Comparison of ENCODE assay signal across 19 cellular contexts in the genomic region with DNA sequence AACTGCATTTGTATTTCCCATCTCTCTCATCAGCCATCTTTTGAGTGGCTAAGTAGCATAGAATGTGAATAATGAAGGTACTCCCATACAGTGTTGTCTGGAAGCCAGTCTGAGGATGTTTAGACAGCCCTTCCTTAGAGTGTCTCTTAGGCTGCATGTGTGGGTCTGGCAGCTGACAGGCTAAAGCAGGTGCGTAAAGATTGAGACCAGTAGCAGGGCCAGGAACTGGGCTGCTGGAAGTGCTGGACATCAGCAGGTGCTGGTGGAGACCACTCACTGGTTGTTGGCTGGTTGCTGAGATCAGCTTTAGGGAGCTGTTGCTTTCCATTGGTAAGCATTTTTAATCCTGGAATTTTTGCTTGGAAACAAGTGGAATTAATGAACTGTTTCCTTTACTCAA.
A peak's percentile ranks its signal among the peaks of the same experiment; 100 is the strongest.
DNase-seq lines count a peak whose midpoint lies in the region; ATAC-seq and TF ChIP-seq lines count a peak whose summit lies in the region.
"Had no signal": no experiment of that assay in that cellular context is flagged by ENCODE, and none has a peak within 500 bp of the region (broad histone marks: within the 10 kb centered on the region; RNA-seq: fewer than 3 reads in every experiment).

No MANE protein-coding gene starts in this region.

- DNase-seq in NCI-H1092 treated with DMSO at 0.1 percent for 48 hours (lab: John Stamatoyannopoulos, UW) = peak; percentile 19
- no peak for DNase-seq in NCI-H1092 (lab: John Stamatoyannopoulos, UW)
- peak; percentile 79 for DNase-seq in LHCN-M2 (ENCODE audit: low read depth)
- DNase-seq in SHP77 treated with DMSO at 0.1 percent for 48 hours (lab: John Stamatoyannopoulos, UW) = peak; percentile 38
- DNase-seq in T-helper 17 cell = no peak
- DNase-seq in hippocampal formation (lab: John Stamatoyannopoulos, UW) = no peak
- DNase-seq: CD4-positive, alpha-beta memory T cell; DMS153; DMS79; GF-D8; GOT3; H7 had no signal

- no peaks in the 10 kb centered on the region for H3K9me3 ChIP-seq in neural cell (ENCODE audit: low read length)
- no peaks in the 10 kb centered on the region for H3K9me3 ChIP-seq in T-helper 17 cell (ENCODE audit: control insufficient read depth, low read length, poor library complexity, severe bottlenecking)
- H3K9me3 ChIP-seq in gastroesophageal sphincter = no peaks in the 10 kb centered on the region
- H3K9me3 ChIP-seq: A549, BLaER1 had no signal

- ATAC-seq in T-helper 17 cell (no peak), gastroesophageal sphincter (no peak)
- ATAC-seq: A549, HCT116 had no signal

- no peak for TF ChIP-seq EP300 in neural cell (conservative IDR thresholded peaks at IDR 0.05; ENCODE audit: poor library complexity, severe bottlenecking)
- no peak for TF ChIP-seq EP300 in gastroesophageal sphincter (IDR thresholded peaks at IDR 0.05)

- H3K27me3 ChIP-seq in neural cell (ENCODE audit: insufficient read depth, low read depth, low read length) (no peaks in the 10 kb centered on the region), gastroesophageal sphincter (no peaks in the 10 kb centered on the region)
- H3K27me3 ChIP-seq: BLaER1 had no signal

- H3K4me1 Mint-ChIP-seq in T-helper 17 cell = peaks cover 3% of the 10 kb centered on the region
- H3K4me1 Mint-ChIP-seq: CD14-positive monocyte had no signal

- H3K4me1 ChIP-seq in gastroesophageal sphincter = peaks cover 0 to 8% (median 0%) of the 10 kb centered on the region in 3 donors
- H3K4me1 ChIP-seq: A549, BLaER1 had no signal

- TF ChIP-seq POLR2A in gastroesophageal sphincter (IDR thresholded peaks at IDR 0.05) = no peak

- no peak overlapping the region for H3K4me3 ChIP-seq in neural cell (ENCODE audit: low read length)
- H3K4me3 ChIP-seq in gastroesophageal sphincter = no peak overlapping the region
- H3K4me3 ChIP-seq: A549, BLaER1 had no signal

- no peak overlapping the region for H3K27ac ChIP-seq in neural cell (ENCODE audit: low read length)
- no peak overlapping the region for H3K27ac ChIP-seq in gastroesophageal sphincter
- H3K27ac ChIP-seq: 22Rv1, A549, BLaER1 had no signal

- peaks cover 3% of the 10 kb centered on the region for H3K36me3 Mint-ChIP-seq in T-helper 17 cell (ENCODE audit: low read depth)

- H3K9ac ChIP-seq in neural cell (ENCODE audit: low read length) = no peak overlapping the region
- H3K9ac ChIP-seq: BLaER1 had no signal

- H3F3A ChIP-seq in neural cell (ENCODE audit: insufficient read depth, low read length, poor library complexity, severe bottlenecking) = no peaks in the 10 kb centered on the region

- H4K20me1 ChIP-seq in neural cell (ENCODE audit: insufficient read depth) = no peaks in the 10 kb centered on the region
- H4K20me1 ChIP-seq: BLaER1 had no signal

- TF ChIP-seq CTCF in neural cell (IDR thresholded peaks at IDR 0.05; ENCODE audit: poor library complexity, severe bottlenecking) (no peak), gastroesophageal sphincter (IDR thresholded peaks at IDR 0.05) (no peak)

- no peaks in the 10 kb centered on the region for H3K79me2 ChIP-seq in neural cell (replicated peaks; ENCODE audit: insufficient read depth, low read length)

- no peak overlapping the region for H2AFZ ChIP-seq in neural cell (ENCODE audit: low read depth, low read length)

- no peaks in the 10 kb centered on the region for H3K9me2 ChIP-seq in neural cell (ENCODE audit: insufficient read depth, low read length)

- no peak for TF ChIP-seq RAD21 in neural cell (conservative IDR thresholded peaks at IDR 0.05)

- H3K36me3 ChIP-seq in neural cell (ENCODE audit: insufficient read depth, low read length) (no peaks in the 10 kb centered on the region), gastroesophageal sphincter (no peaks in the 10 kb centered on the region)
- H3K36me3 ChIP-seq: BLaER1 had no signal

- 100% methylated on average over 1 of the region's 1 CpG for WGBS in gastroesophageal sphincter (ENCODE audit: low coverage in 1 of 2), 2 donors

- no peak overlapping the region for H3K4me2 ChIP-seq in neural cell (ENCODE audit: low read length)
- H3K4me2 ChIP-seq: A549, BLaER1 had no signal

- H3K27ac Mint-ChIP-seq in T-helper 17 cell = no peak overlapping the region
- H3K27ac Mint-ChIP-seq: CD14-positive monocyte had no signal

- H3K4me3 Mint-ChIP-seq in T-helper 17 cell = no peak overlapping the region
- H3K4me3 Mint-ChIP-seq: CD14-positive monocyte; CD4-positive, alpha-beta memory T cell had no signal

- H3K27me3 Mint-ChIP-seq in T-helper 17 cell = no peaks in the 10 kb centered on the region
- H3K27me3 Mint-ChIP-seq: CD4-positive, alpha-beta memory T cell had no signal

TF ChIP-seq in neural cell, 6 proteins besides CTCF, POLR2A, EP300 and RAD21:
- TF ChIP-seq EZH2 (IDR thresholded peaks at IDR 0.05; ENCODE audit: borderline replicate concordance, insufficient read depth, low read length, poor library complexity, severe bottlenecking) (no peak), POLR2AphosphoS5 (IDR thresholded peaks at IDR 0.05) (peak; percentile 22), REST (IDR thresholded peaks at IDR 0.05; ENCODE audit: borderline replicate concordance) (no peak)

Comparison
In these comparisons a context has a peak if more than half of its experiments do, and no peak if none do; other contexts are left out.
1. DNase-seq: peak in NCI-H1092 treated with DMSO at 0.1 percent for 48 hours (single experiment), LHCN-M2 (single experiment) and SHP77 treated with DMSO at 0.1 percent for 48 hours (single experiment); none in NCI-H1092 (single experiment), T-helper 17 cell (0 of 3) and hippocampal formation (0 of 2).